8 cellular contexts compared by ENCODE assay signal in the genomic region with DNA sequence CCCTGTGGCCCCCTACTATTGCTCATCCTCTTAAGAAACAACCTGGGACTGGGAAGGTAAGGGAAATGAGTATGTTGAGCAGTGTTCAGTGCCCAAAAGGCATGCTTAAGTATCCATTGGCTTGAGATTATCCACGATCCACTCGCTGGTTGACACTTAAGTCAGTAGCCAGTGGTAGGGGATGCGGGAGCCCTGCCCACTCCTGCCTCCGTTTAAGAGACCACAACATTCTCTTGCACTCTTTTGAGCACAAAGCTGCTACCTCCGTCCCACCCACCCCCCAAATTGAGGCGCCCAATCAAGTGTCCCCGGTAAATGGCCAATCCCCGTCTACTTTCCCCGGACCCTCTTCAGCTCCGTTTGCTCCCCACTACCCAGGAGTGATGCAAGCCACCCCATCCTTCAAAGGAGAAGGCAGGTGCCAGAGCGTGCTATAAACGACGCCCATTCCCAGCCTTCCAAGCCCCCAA. TPM values are rescaled to one million over a fixed set of nuclear protein-coding genes. Genes with fewer than 3 reads are reported as not detected.
DNase-seq lines count a peak whose midpoint lies in the region; ATAC-seq and TF ChIP-seq lines count a peak whose summit lies in the region.

No MANE protein-coding gene starts in this region.

- peaks cover 9% of the 10 kb centered on the region for H3K27me3 Mint-ChIP-seq in activated CD8-positive, alpha-beta T cell treated with anti-CD3 and anti-CD28 coated beads, Interleukin-2, amount 10 ng/mL, durations not matched to agents 7 days and 5 days (ENCODE audit: low read depth)

- peak overlapping the region; percentile 92 for H3K27ac Mint-ChIP-seq in activated CD8-positive, alpha-beta T cell treated with anti-CD3 and anti-CD28 coated beads, Interleukin-2, amount 10 ng/mL, durations not matched to agents 7 days and 5 days

- DNase-seq in AG04449 (ENCODE audit: low read depth, low spot score) (no peak), HPDE6-E6E7 (ENCODE audit: extremely low spot score) (no peak), middle frontal gyrus (ENCODE audit: extremely low spot score, low spot score) (no peak)
- DNase-seq in activated CD8-positive, alpha-beta T cell treated with anti-CD3 and anti-CD28 coated beads, Interleukin-2, amount 10 ng/mL, durations not matched to agents 7 days and 5 days = no peak

- H3K27me3 ChIP-seq in iPS-15b (ENCODE audit: control insufficient read depth, insufficient read depth, low read length) (peaks cover 33% of the 10 kb centered on the region), stomach smooth muscle (ENCODE audit: control insufficient read depth in 1 of 2, insufficient read depth in 2 of 2, low read length in 2 of 2) (peaks cover 0 to 3% of the 10 kb centered on the region in 2 donors)

- H3K4me3 ChIP-seq in AG04449 (ENCODE audit: low read depth, low read length) (peak overlapping the region; percentile 63), iPS-15b (ENCODE audit: low read depth, low read length) (peak overlapping the region; percentile 97), stomach smooth muscle (ENCODE audit: low read length in 2 of 2) (peak overlapping the region; percentile 69)

- H3K4me1 ChIP-seq in iPS-15b (ENCODE audit: control insufficient read depth, insufficient read depth, low read length) = peaks cover 10% of the 10 kb centered on the region
- H3K4me1 ChIP-seq in stomach smooth muscle (ENCODE audit: control insufficient read depth, insufficient read depth, low read length) = no peaks in the 10 kb centered on the region

- peaks cover 5% of the 10 kb centered on the region for H3K4me1 Mint-ChIP-seq in activated CD8-positive, alpha-beta T cell treated with anti-CD3 and anti-CD28 coated beads, Interleukin-2, amount 10 ng/mL, durations not matched to agents 7 days and 5 days (ENCODE audit: low read depth)

- no peaks in the 10 kb centered on the region for H3K9me3 Mint-ChIP-seq in activated CD8-positive, alpha-beta T cell treated with anti-CD3 and anti-CD28 coated beads, Interleukin-2, amount 10 ng/mL, durations not matched to agents 7 days and 5 days (ENCODE audit: insufficient read depth)

- H3K4me3 Mint-ChIP-seq in activated CD8-positive, alpha-beta T cell treated with anti-CD3 and anti-CD28 coated beads, Interleukin-2, amount 10 ng/mL, durations not matched to agents 7 days and 5 days = peak overlapping the region; percentile 71

- ATAC-seq in GM21390 (IDR thresholded peaks at IDR 0.05; ENCODE audit: unreplicated experiment) (peak; percentile 21), HG03025 (IDR thresholded peaks at IDR 0.05; ENCODE audit: low FRiP score, unreplicated experiment) (no peak)
- no peak for ATAC-seq in activated CD8-positive, alpha-beta T cell treated with anti-CD3 and anti-CD28 coated beads, Interleukin-2, amount 10 ng/mL, durations not matched to agents 7 days and 5 days

- H3K9ac ChIP-seq in iPS-15b (ENCODE audit: low read depth, low read length) = peak overlapping the region; percentile 83
- peak overlapping the region; percentile 60 to 71 for H3K9ac ChIP-seq in stomach smooth muscle (ENCODE audit: low read length in 2 of 2)

- POLR2A ChIA-PET in AG04449 (lab: Yijun Ruan, JAX) = interaction anchor here (0.8 to 1.0 kb wide), 2 partner anchors 25 to 111 kb away, joined by 3 read pairs; partner anchors contain the start of gene UTP14A
- POLR2A ChIA-PET in activated CD8-positive, alpha-beta T cell treated with anti-CD3 and anti-CD28 coated beads, Interleukin-2, amount 10 ng/mL, durations not matched to agents 7 days and 5 days (lab: Charles Lee) = interaction anchor here (0.5 to 1.8 kb wide), 3 partner anchors 21 to 59 kb away, joined by 3 to 4 read pairs (median 3); no protein-coding TSS in a partner anchor

- TF ChIP-seq CTCF in AG04449 (IDR thresholded peaks at IDR 0.05; ENCODE audit: insufficient read depth, low read length, missing control alignments) = no peak

- CTCF ChIA-PET in AG04449 (lab: Yijun Ruan, JAX) = interaction anchor here (0.6 to 3.3 kb wide), 6 partner anchors 95 to 236 kb away, joined by 3 to 21 read pairs (median 3); no protein-coding TSS in a partner anchor
- CTCF ChIA-PET in activated CD8-positive, alpha-beta T cell treated with anti-CD3 and anti-CD28 coated beads, Interleukin-2, amount 10 ng/mL, durations not matched to agents 7 days and 5 days (lab: Charles Lee) = interaction anchor here (0.5 to 2.0 kb wide), 4 partner anchors 25 to 130 kb away, joined by 3 to 9 read pairs (median 6); no protein-coding TSS in a partner anchor

- H3K9me3 ChIP-seq in iPS-15b (ENCODE audit: control insufficient read depth, insufficient read depth, low read length) = no peaks in the 10 kb centered on the region
- H3K9me3 ChIP-seq in stomach smooth muscle (ENCODE audit: control insufficient read depth in 2 of 2, low read length in 2 of 2) = no peaks in the 10 kb centered on the region

- H3K27ac ChIP-seq in stomach smooth muscle (ENCODE audit: low read length) = peak overlapping the region; percentile 80

- peaks cover 24% of the 10 kb centered on the region for H3K36me3 ChIP-seq in iPS-15b (ENCODE audit: control insufficient read depth, insufficient read depth, low read length)
- peaks cover 3 to 7% of the 10 kb centered on the region in 2 donors for H3K36me3 ChIP-seq in stomach smooth muscle (ENCODE audit: control insufficient read depth in 2 of 2, insufficient read depth in 2 of 2, low read length in 2 of 2)

- H3K36me3 Mint-ChIP-seq in activated CD8-positive, alpha-beta T cell treated with anti-CD3 and anti-CD28 coated beads, Interleukin-2, amount 10 ng/mL, durations not matched to agents 7 days and 5 days (ENCODE audit: low read depth) = peaks cover 13% of the 10 kb centered on the region

RNA-seq across cellular contexts. Expression of gene UTP14A, which starts 25.0 kb away (rescaled TPM):
- 10 to 100 TPM; 28.1 to 29.7 TPM for total RNA-seq in activated CD8-positive, alpha-beta T cell treated with anti-CD3 and anti-CD28 coated beads, Interleukin-2, amount 10 ng/mL, durations not matched to agents 7 days and 5 days

RNA-seq across cellular contexts. Expression of gene BCORL1, which starts 51.5 kb away (rescaled TPM):
- total RNA-seq in activated CD8-positive, alpha-beta T cell treated with anti-CD3 and anti-CD28 coated beads, Interleukin-2, amount 10 ng/mL, durations not matched to agents 7 days and 5 days = 10 to 100 TPM in 1 of 2 experiments, 1 to 10 TPM in 1; 9.7 to 10.9 TPM
